14 cellular contexts compared by ENCODE assay signal in genomic region chr17:39902027-39902426, GRCh38. TPM values are rescaled to one million over a fixed set of nuclear protein-coding genes. Genes with fewer than 3 reads are reported as not detected.
"Had no signal": no experiment of that assay in that cellular context is flagged by ENCODE, and none has a peak within 500 bp of the region (broad histone marks: within the 10 kb centered on the region; RNA-seq: fewer than 3 reads in every experiment).

No MANE protein-coding gene starts in this region.

RNA-seq across cellular contexts. Expression of gene LRRC3C, which starts 25.5 kb away (rescaled TPM):
- total RNA-seq: stomach, subcutaneous adipose tissue, temporal lobe, thoracic aorta, thyroid gland, tibial nerve, transverse colon, upper lobe of left lung, upper lobe of right lung, ureter, urinary bladder, vagina had no signal
- polyA plus RNA-seq: stomach, urinary bladder had no signal

RNA-seq across cellular contexts. Expression of gene ZPBP2, which starts 34.0 kb away (rescaled TPM):
- total RNA-seq: stomach, subcutaneous adipose tissue, suprapubic skin, temporal lobe, thoracic aorta, tibial nerve, upper lobe of left lung, upper lobe of right lung, ureter, urinary bladder, uterus, vagina had no signal
- polyA plus RNA-seq: stomach had no signal
